17 cellular contexts compared by ENCODE assay signal in the genomic region with DNA sequence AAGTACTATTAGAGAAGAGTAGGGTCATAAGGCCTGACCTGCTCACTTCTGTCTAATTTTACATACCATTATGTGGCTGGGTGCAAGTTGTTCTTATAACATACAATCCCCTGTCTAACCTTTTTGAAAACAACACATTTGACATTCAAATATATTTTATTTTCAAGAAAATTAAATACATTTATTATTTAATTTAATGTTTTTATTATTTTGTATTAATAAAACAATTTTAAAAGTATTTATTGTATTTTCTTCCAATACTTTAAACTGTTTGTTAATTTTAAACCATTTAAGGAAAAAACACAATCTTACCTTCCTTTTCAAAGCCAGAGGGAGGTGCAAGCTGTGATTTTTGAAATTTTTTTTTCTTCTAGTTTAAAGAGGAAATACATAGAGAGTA.
"Had no signal": no experiment of that assay in that cellular context is flagged by ENCODE, and none has a peak within 500 bp of the region (broad histone marks: within the 10 kb centered on the region; RNA-seq: fewer than 3 reads in every experiment).

No MANE protein-coding gene starts in this region.

- H3K9me3 ChIP-seq: MG63, SK-N-SH had no signal

- H3K4me3 ChIP-seq: MG63 had no signal

- FAIRE-seq: HepG2 had no signal

- ATAC-seq: HepG2 had no signal

- H3K27me3 ChIP-seq: MG63 had no signal

- H3K36me3 ChIP-seq: MG63 had no signal

- H3K27ac ChIP-seq: RWPE1 had no signal

- DNase-seq: IMR-90, Karpas-422, KG1, MG63, NCI-H1092, NCI-H1417 treated with DMSO at 0.1 percent for 48 hours, NCI-H146, NCI-H1694 treated with DMSO at 0.1 percent for 48 hours, NCI-H1930, NCI-H2081, NCI-H2107, NCI-H2227 treated with DMSO at 0.1 percent for 48 hours, NCI-H774, SHP77, SK-N-SH had no signal
